Comparison of ENCODE assay signal across 25 cellular contexts in the genomic region with DNA sequence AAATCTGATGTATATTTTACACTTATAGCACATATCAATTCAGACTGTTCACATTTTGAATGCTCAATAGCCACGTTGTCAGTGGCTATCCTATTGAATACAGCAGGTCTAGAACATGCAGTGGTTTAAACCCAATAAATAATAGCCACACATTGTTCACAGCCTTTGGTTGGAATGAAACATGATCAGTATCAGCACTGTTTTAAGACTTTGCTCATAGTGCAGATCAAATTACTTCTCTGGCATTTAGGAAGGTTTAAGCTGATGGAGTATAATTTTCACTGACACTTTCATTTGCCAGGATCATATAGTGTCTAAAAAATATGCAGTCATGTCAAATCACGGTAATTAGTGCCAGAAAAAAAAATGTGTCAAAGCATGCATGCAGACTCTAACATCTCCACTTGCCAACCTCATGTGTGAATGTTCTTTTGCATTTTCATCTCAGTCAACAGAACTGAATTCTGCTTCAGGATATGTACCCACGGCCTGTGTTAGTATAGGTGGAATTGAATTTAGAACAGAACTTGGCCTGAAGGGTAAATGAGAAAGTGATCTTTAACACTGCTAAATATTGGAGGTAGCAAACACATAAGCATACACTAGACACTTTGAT.
"Had no signal": no experiment of that assay in that cellular context is flagged by ENCODE, and none has a peak within 500 bp of the region (broad histone marks: within the 10 kb centered on the region; RNA-seq: fewer than 3 reads in every experiment).

No MANE protein-coding gene starts in this region.

- H3K4me1 ChIP-seq: prostate gland, tibial nerve, uterus had no signal

- H3K27ac Mint-ChIP-seq: activated CD4-positive, alpha-beta T cell treated with anti-CD3 and anti-CD28 coated beads, Interleukin-2, amount 10 ng/mL, durations not matched to agents 7 days and 5 days; activated CD8-positive, alpha-beta T cell treated with anti-CD3 and anti-CD28 coated beads, Interleukin-2, amount 10 ng/mL, durations not matched to agents 7 days and 5 days; activated naive CD4-positive, alpha-beta T cell treated with anti-CD3 and anti-CD28 coated beads, Interleukin-2, amount 10 ng/mL, durations not matched to agents 7 days and 5 days; activated naive CD8-positive, alpha-beta T cell treated with anti-CD3 and anti-CD28 coated beads, Interleukin-2, amount 50 U/mL, for 24 hours; mesothelial cell of epicardium; nephron progenitor cell; stimulated activated naive CD8-positive, alpha-beta T cell treated with anti-CD3 and anti-CD28 coated beads, Interleukin-15, Interleukin-2, amounts not matched to agents 100 ng/mL and 50 ng/mL, for 24 hours had no signal

- H3K36me3 Mint-ChIP-seq: activated naive CD4-positive, alpha-beta T cell treated with anti-CD3 and anti-CD28 coated beads, Interleukin-2, amount 10 ng/mL, durations not matched to agents 7 days and 5 days had no signal

- H3K4me3 ChIP-seq: lung, prostate gland, skin epidermis, tibial nerve, uterus had no signal

- H3K9me3 ChIP-seq: prostate gland, uterus had no signal

- H3K36me3 ChIP-seq: brain microvascular endothelial cell, prostate gland, tibial nerve, uterus had no signal

- H3K27ac ChIP-seq: brain microvascular endothelial cell, prostate gland, skin epidermis, tibial nerve, uterus had no signal

- H3K27me3 ChIP-seq: brain microvascular endothelial cell, tibial nerve, uterus had no signal

- ATAC-seq: activated CD8-positive, alpha-beta T cell treated with anti-CD3 and anti-CD28 coated beads, Interleukin-2, amount 10 ng/mL, durations not matched to agents 7 days and 5 days; activated naive CD8-positive, alpha-beta T cell treated with anti-CD3 and anti-CD28 coated beads, Interleukin-2, amount 50 U/mL, for 24 hours; activated T-cell treated with anti-CD3 and anti-CD28 coated beads, Interleukin-2, amount 50 U/mL, for 4 hours; left lobe of liver; right cardiac atrium had no signal

- DNase-seq: activated CD4-positive, alpha-beta T cell treated with anti-CD3 and anti-CD28 coated beads, Interleukin-2, amount 10 ng/mL, durations not matched to agents 7 days and 5 days; activated CD4-positive, CD25-positive, alpha-beta regulatory T cell; activated CD8-positive, alpha-beta memory T cell treated with anti-CD3 and anti-CD28 coated beads, Interleukin-2, amount 50 U/mL, for 4 hours; activated CD8-positive, alpha-beta T cell treated with anti-CD3 and anti-CD28 coated beads, Interleukin-2, amount 10 ng/mL, durations not matched to agents 7 days and 5 days; activated naive CD4-positive, alpha-beta T cell treated with anti-CD3 and anti-CD28 coated beads, Interleukin-2, amount 10 ng/mL, durations not matched to agents 7 days and 5 days; activated naive CD8-positive, alpha-beta T cell treated with anti-CD3 and anti-CD28 coated beads, Interleukin-2, amount 50 U/mL, for 24 hours; activated T-cell treated with anti-CD3 and anti-CD28 coated beads, Interleukin-2, amount 50 U/mL, for 4 hours; aorta; brain microvascular endothelial cell; cortex of kidney; erythroblast; foreskin melanocyte; hypothalamus; islet precursor cell; nephron progenitor cell; right cardiac atrium; T-helper 9 cell; uterus had no signal

- H3K4me1 Mint-ChIP-seq: activated naive CD4-positive, alpha-beta T cell treated with anti-CD3 and anti-CD28 coated beads, Interleukin-2, amount 10 ng/mL, durations not matched to agents 7 days and 5 days; activated naive CD8-positive, alpha-beta T cell treated with anti-CD3 and anti-CD28 coated beads, Interleukin-2, amount 50 U/mL, for 24 hours had no signal

- H3K4me3 Mint-ChIP-seq: activated CD4-positive, alpha-beta T cell treated with anti-CD3 and anti-CD28 coated beads, Interleukin-2, amount 10 ng/mL, durations not matched to agents 7 days and 5 days; activated CD8-positive, alpha-beta T cell treated with anti-CD3 and anti-CD28 coated beads, Interleukin-2, amount 10 ng/mL, durations not matched to agents 7 days and 5 days; activated naive CD4-positive, alpha-beta T cell treated with anti-CD3 and anti-CD28 coated beads, Interleukin-2, amount 10 ng/mL, durations not matched to agents 7 days and 5 days; activated naive CD8-positive, alpha-beta T cell treated with anti-CD3 and anti-CD28 coated beads, Interleukin-2, amount 50 U/mL, for 24 hours; activated T-cell treated with anti-CD3 and anti-CD28 coated beads, Interleukin-2, amount 50 U/mL, for 4 hours; mesothelial cell of epicardium; nephron progenitor cell; stimulated activated naive CD8-positive, alpha-beta T cell treated with anti-CD3 and anti-CD28 coated beads, Interleukin-15, Interleukin-2, amounts not matched to agents 100 ng/mL and 50 ng/mL, for 24 hours had no signal

- H3K27me3 Mint-ChIP-seq: activated CD4-positive, alpha-beta T cell treated with anti-CD3 and anti-CD28 coated beads, Interleukin-2, amount 10 ng/mL, durations not matched to agents 7 days and 5 days; activated naive CD4-positive, alpha-beta T cell treated with anti-CD3 and anti-CD28 coated beads, Interleukin-2, amount 10 ng/mL, durations not matched to agents 7 days and 5 days; stimulated activated naive CD8-positive, alpha-beta T cell treated with anti-CD3 and anti-CD28 coated beads, Interleukin-15, Interleukin-2, amounts not matched to agents 100 ng/mL and 50 ng/mL, for 24 hours had no signal
